Comparison of ENCODE assay signal across 8 cellular contexts in the genomic region with DNA sequence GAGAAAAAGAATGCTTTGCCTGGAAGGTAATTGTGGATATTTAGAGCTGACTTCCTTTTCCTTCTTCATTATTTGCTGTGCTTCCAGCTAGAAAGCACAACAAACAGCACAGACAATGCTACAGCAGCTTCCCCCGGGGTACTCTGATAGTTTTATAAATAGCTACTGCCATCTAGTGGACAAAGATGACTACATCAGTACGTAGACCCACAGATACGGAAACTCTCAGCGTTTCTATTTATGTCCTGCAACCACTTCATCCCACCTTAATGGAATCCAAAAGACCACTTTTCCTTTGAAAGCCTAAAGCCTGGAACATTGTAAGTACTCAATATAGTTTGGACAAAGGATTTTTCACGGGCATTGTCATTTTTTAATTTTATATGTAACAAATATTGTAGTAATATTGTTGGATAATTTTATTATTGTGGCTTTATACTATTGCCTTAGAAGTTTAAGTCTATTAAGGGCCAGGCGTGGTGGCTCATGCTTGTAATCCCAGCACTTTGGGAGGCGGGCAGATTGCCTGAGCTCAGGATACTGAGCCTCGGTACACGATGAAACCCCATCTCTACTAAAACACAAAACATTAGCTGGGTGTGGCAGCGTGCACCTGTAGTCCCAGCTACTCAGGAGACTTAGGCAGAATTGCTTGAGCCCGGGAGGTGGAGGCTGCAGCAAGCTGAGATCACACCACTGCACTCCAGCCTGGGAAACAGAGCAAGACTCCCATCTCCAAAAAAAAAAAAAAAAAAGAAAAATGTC. TPM values are rescaled to one million over a fixed set of nuclear protein-coding genes. Genes with fewer than 3 reads are reported as not detected.
DNase-seq lines count a peak whose midpoint lies in the region; ATAC-seq and TF ChIP-seq lines count a peak whose summit lies in the region.

No MANE protein-coding gene starts in this region.

- H2BK5ac ChIP-seq in H9 (ENCODE audit: insufficient read length, low read length): no peak overlapping the region

- H3K9me3 Mint-ChIP-seq in H9: no peaks in the 10 kb centered on the region
- no peaks in the 10 kb centered on the region for H3K9me3 Mint-ChIP-seq in brain

- no peaks in the 10 kb centered on the region for H3K23me2 ChIP-seq in H9 (ENCODE audit: insufficient read length, low read depth, low read length, poor library complexity, severe bottlenecking)

- no peak overlapping the region for H3K14ac ChIP-seq in H9 (ENCODE audit: insufficient read depth, low read length)

- POLR2A ChIA-PET in PC-3 (lab: Charles Lee; ENCODE audit: unreplicated experiment): interaction anchor here (0.6 kb wide), 2 partner anchors 10 to 191 kb away, joined by 6 to 13 read pairs; no protein-coding TSS in a partner anchor

- H3K9ac ChIP-seq in H9 (ENCODE audit: extremely low read depth, insufficient read length, low read length): no peak overlapping the region
- H3K9ac ChIP-seq in PC-3 (ENCODE audit: low read length): no peak overlapping the region

- intact Hi-C loops in PC-3 (cut with micrococcal nuclease): loop anchor here (1.0 to 10.0 kb wide), 2 partner anchors 143 to 190 kb away; no protein-coding TSS in a partner anchor

- ATAC-seq in PC-3: peak; percentile 82

- H3K79me1 ChIP-seq in H9 (ENCODE audit: insufficient read depth, low read depth, low read length, poor library complexity, severe bottlenecking): no peaks in the 10 kb centered on the region

- CTCF ChIA-PET in PC-3 (lab: Charles Lee): interaction anchor here (0.6 to 2.5 kb wide), 19 partner anchors 12 to 380 kb away, joined by 3 to 15 read pairs (median 4); no protein-coding TSS in a partner anchor

- H3K27me3 ChIP-seq in H9 (ENCODE audit: insufficient read depth, low read length) (no peaks in the 10 kb centered on the region), PC-3 (ENCODE audit: low read length) (no peaks in the 10 kb centered on the region)

- H3K56ac ChIP-seq in H9 (ENCODE audit: insufficient read length, low read depth, low read length): no peak overlapping the region

- H3K36me3 Mint-ChIP-seq in H9 (ENCODE audit: insufficient read depth in 1 of 3, low read depth in 3 of 3) (peaks cover 25 to 52% (median 41%) of the 10 kb centered on the region in 3 experiments; a peak in 6 of 7 replicates), brain (peaks cover 48% of the 10 kb centered on the region)

- peaks cover 65% of the 10 kb centered on the region for H3F3A ChIP-seq in PC-3 (ENCODE audit: low read length, unreplicated experiment)

- peak in 4 of 6 experiments; percentile 16 to 73 (median 55) for DNase-seq in stimulated activated naive CD4-positive, alpha-beta T cell (lab: John Stamatoyannopoulos, UW)
- DNase-seq in stimulated activated naive CD4-positive, alpha-beta T cell treated with Interleukin-2 at 50 U/mL for 16 hours (lab: John Stamatoyannopoulos, UW): no peak
- DNase-seq in H9: peak; percentile 42
- peak; percentile 78 for DNase-seq in LoVo (ENCODE audit: low spot score)
- DNase-seq in PC-3: peak; percentile 89
- DNase-seq in iris pigment epithelial cell (ENCODE audit: low read depth): peak; percentile 61
- DNase-seq in stromal cell of bone marrow (ENCODE audit: low read depth): peak; percentile 45

- no peak overlapping the region for H2BK120ac ChIP-seq in H9 (ENCODE audit: low read depth, low read length, poor library complexity, severe bottlenecking)

- H3K9me3 ChIP-seq in H9 (ENCODE audit: control insufficient read depth, low read depth, low read length): no peaks in the 10 kb centered on the region
- no peaks in the 10 kb centered on the region for H3K9me3 ChIP-seq in PC-3 (ENCODE audit: low read length)

- H3K27ac ChIP-seq in H9 (ENCODE audit: insufficient read length, low read depth, low read length): no peak overlapping the region
- H3K27ac ChIP-seq in PC-3 (ENCODE audit: low read length): no peak overlapping the region

- H2BK12ac ChIP-seq in H9 (ENCODE audit: insufficient read length, low read depth, low read length): no peak overlapping the region

- no peak overlapping the region for H4K5ac ChIP-seq in H9 (ENCODE audit: insufficient read length, low read depth, low read length)

- H3K18ac ChIP-seq in H9 (ENCODE audit: insufficient read length, low read depth, low read length): no peak overlapping the region

- H2AK5ac ChIP-seq in H9 (ENCODE audit: insufficient read length, low read length): no peak overlapping the region

- no peak overlapping the region for H3K4ac ChIP-seq in H9 (ENCODE audit: low read depth, low read length)

- H3K4me1 ChIP-seq in H9 (ENCODE audit: insufficient read depth, low read length) (no peaks in the 10 kb centered on the region), PC-3 (ENCODE audit: insufficient read depth, low read length) (peaks cover 24% of the 10 kb centered on the region)

- peaks cover 54% of the 10 kb centered on the region for H3K36me3 ChIP-seq in PC-3 (ENCODE audit: low read depth, low read length)

- no peak overlapping the region for H2AFZ ChIP-seq in H9 (ENCODE audit: low read length)
- no peak overlapping the region for H2AFZ ChIP-seq in PC-3 (ENCODE audit: low read length)

- TF ChIP-seq CTCF in H9 (conservative IDR thresholded peaks at IDR 0.05) (peak; percentile 82), PC-3 (conservative IDR thresholded peaks at IDR 0.05; ENCODE audit: low read depth, low read length) (peak; percentile 87), brain (conservative IDR thresholded peaks at IDR 0.05) (peak; percentile 67 to 78)

- H3K27ac Mint-ChIP-seq in H9 (peak overlapping the region in 2 of 3 experiments; percentile 13 to 61; a peak in 2 of 7 replicates), brain (peak overlapping the region; percentile 37 to 85 (median 66))

- H4K8ac ChIP-seq in H9 (replicated peaks; ENCODE audit: insufficient read length, low read depth, low read length): no peak overlapping the region

- no peak overlapping the region for H4K91ac ChIP-seq in H9 (ENCODE audit: insufficient read length, low read depth, low read length)

- H4K20me1 ChIP-seq in H9 (ENCODE audit: control insufficient read depth, insufficient read depth, insufficient read length) (no peaks in the 10 kb centered on the region), PC-3 (ENCODE audit: low read length) (peaks cover 60% of the 10 kb centered on the region)

- H3K4me1 Mint-ChIP-seq in H9 (peaks cover 15 to 21% of the 10 kb centered on the region in 2 experiments), brain (peaks cover 56% of the 10 kb centered on the region)

- H3K79me2 ChIP-seq in H9 (ENCODE audit: insufficient read depth, low read length) (no peaks in the 10 kb centered on the region), PC-3 (ENCODE audit: low read length) (peaks cover 29% of the 10 kb centered on the region)

- H3K4me3 ChIP-seq in PC-3 (ENCODE audit: low read length): no peak overlapping the region

- H3K9me2 ChIP-seq in PC-3 (replicated peaks; ENCODE audit: low read length): no peaks in the 10 kb centered on the region

- no CpG with 5 or more reads among the region's 11 CpGs for WGBS in H9 (ENCODE audit: extremely low coverage, insufficient read length, low lambda C conversion rate)

- H3K27me3 Mint-ChIP-seq in H9 (ENCODE audit: low read depth) (no peaks in the 10 kb centered on the region), brain (peaks cover 7% of the 10 kb centered on the region)

- H3K4me3 Mint-ChIP-seq in H9 (no peak overlapping the region), brain (peak overlapping the region in 3 of 5 experiments; percentile 11 to 84 (median 32))

- no peak overlapping the region for H2BK20ac ChIP-seq in H9 (ENCODE audit: low read depth, low read length, poor library complexity, severe bottlenecking)

- no TSS peak for BruUV-seq in PC-3 (replicated peaks; lab: Mats Ljungman, UMichigan)

- no peak overlapping the region for H3T11ph ChIP-seq in H9 (ENCODE audit: low read length)

- H3K4me2 ChIP-seq in H9 (ENCODE audit: insufficient read depth, insufficient read length, low read length) (no peak overlapping the region), PC-3 (ENCODE audit: low read length) (no peak overlapping the region)

- no peak overlapping the region for H2BK15ac ChIP-seq in H9 (ENCODE audit: low read depth, low read length)

- H3K23ac ChIP-seq in H9 (ENCODE audit: insufficient read length, low read depth, low read length): no peak overlapping the region

RNA-seq across cellular contexts. Expression of a gene that starts 7.5 kb away (rescaled TPM):
- total RNA-seq in H9 (2021) (2,142 and 2,160 TPM in 2 replicates), PC-3 (2014; rRNA removed) (2,396 and 2,484 TPM in 2 replicates)
- 1,570 TPM for polyA plus RNA-seq in brain (ENCODE audit: insufficient read depth, low read depth, low replicate concordance)

Comparison
In these comparisons a context has a peak if more than half of its experiments do, and no peak if none do; other contexts are left out.
1. H3K4me3 Mint-ChIP-seq: peak in brain (3 of 5); none in H9 (0 of 2).
2. Peak in every context shown above with its lines, with median percentiles within 50 percentile points of each other: CTCF ChIP-seq.